Comparison of ENCODE assay signal across 22 cellular contexts in genomic region chr1:22291057-22291456, GRCh38.
A peak's percentile ranks its signal among the peaks of the same experiment; 100 is the strongest.
DNase-seq lines count a peak whose midpoint lies in the region; ATAC-seq, FAIRE-seq and TF ChIP-seq lines count a peak whose summit lies in the region.
"Had no signal": no experiment of that assay in that cellular context is flagged by ENCODE, and none has a peak within 500 bp of the region (broad histone marks: within the 10 kb centered on the region; RNA-seq: fewer than 3 reads in every experiment).

No MANE protein-coding gene starts in this region.

- H3K9me1 ChIP-seq in K562 (ENCODE audit: control insufficient read depth, insufficient read depth, low read length): no peaks in the 10 kb centered on the region

- H3K36me3 ChIP-seq in HepG2 (replicated peaks in 1 of 2; ENCODE audit: control insufficient read depth in 1 of 2, insufficient read depth in 2 of 2, low read length in 2 of 2): no peaks in the 10 kb centered on the region
- H3K36me3 ChIP-seq in right lobe of liver: no peaks in the 10 kb centered on the region
- no peaks in the 10 kb centered on the region for H3K36me3 ChIP-seq in K562 (ENCODE audit: control insufficient read depth, insufficient read depth, low read length)
- H3K36me3 ChIP-seq in neural progenitor cell: no peaks in the 10 kb centered on the region
- H3K36me3 ChIP-seq in PC-9 (ENCODE audit: low read depth): no peaks in the 10 kb centered on the region
- H3K36me3 ChIP-seq in heart left ventricle: no peaks in the 10 kb centered on the region
- H3K36me3 ChIP-seq: BLaER1 treated with 17β-estradiol and CSF1 and Interleukin-3, amounts not matched to agents 10 nM and 100 nM had no signal

- WGBS in HepG2 (ENCODE audit: low lambda C conversion rate): 35% methylated on average over 6 of the region's 6 CpGs
- 58% methylated on average over 6 of the region's 6 CpGs for WGBS in right lobe of liver (ENCODE audit: insufficient coverage, low coverage, low lambda C conversion rate, missing lambda C conversion rate)
- 47% methylated on average over 6 of the region's 6 CpGs for WGBS in K562 (ENCODE audit: insufficient coverage, low coverage, missing lambda C conversion rate)
- 66 to 79% (median 68%) methylated on average over 6 of the region's 6 CpGs for WGBS in heart left ventricle, 4 donors

- H3K9me3 ChIP-seq in HepG2 (ENCODE audit: low read length) (no peaks in the 10 kb centered on the region), right lobe of liver (no peaks in the 10 kb centered on the region), K562 (replicated peaks; ENCODE audit: control insufficient read depth, insufficient read depth, low read depth, low read length) (no peaks in the 10 kb centered on the region), neural progenitor cell (ENCODE audit: low read depth) (no peaks in the 10 kb centered on the region), PC-9 (ENCODE audit: insufficient read depth, low read depth) (no peaks in the 10 kb centered on the region), heart left ventricle (peaks cover 0 to 8% (median 0%) of the 10 kb centered on the region in 12 donors)

- peaks cover 25% of the 10 kb centered on the region for H3K4me1 ChIP-seq in HepG2 (ENCODE audit: insufficient read depth, low read length)
- peaks cover 0 to 11% (median 5%) of the 10 kb centered on the region in 4 donors for H3K4me1 ChIP-seq in right lobe of liver
- H3K4me1 ChIP-seq in K562 (replicated peaks in 1 of 2; ENCODE audit: control insufficient read depth in 2 of 2, insufficient read depth in 2 of 2, low read length in 2 of 2): peaks cover 9 to 10% of the 10 kb centered on the region in 2 experiments
- H3K4me1 ChIP-seq in neural progenitor cell: no peaks in the 10 kb centered on the region
- H3K4me1 ChIP-seq in PC-9 (replicated peaks; ENCODE audit: insufficient read depth): peaks cover 9% of the 10 kb centered on the region
- no peaks in the 10 kb centered on the region for H3K4me1 ChIP-seq in heart left ventricle

- POLR2A ChIA-PET in HepG2 (lab: Yijun Ruan, JAX): no interaction called here
- POLR2A ChIA-PET in K562 (lab: Yijun Ruan, JAX): interaction anchor here (0.7 kb wide), 1 partner anchor 42 kb away, joined by 5 read pairs; no protein-coding TSS in a partner anchor
- POLR2A ChIA-PET in PC-9 (lab: Charles Lee; ENCODE audit: unreplicated experiment): no interaction called here

- no peak for TF ChIP-seq RAD21 in HepG2 (CRISPR knock-in tag; IDR thresholded peaks at IDR 0.05)
- no peak for TF ChIP-seq RAD21 in K562 (CRISPR knock-in tag; conservative IDR thresholded peaks at IDR 0.05 in 1 of 2, IDR thresholded peaks at IDR 0.05 in 1 of 2)

- no peak for FAIRE-seq in HepG2 (lab: Jason Lieb, UNC)
- FAIRE-seq in K562 (lab: Jason Lieb, UNC): no peak
- FAIRE-seq: G401.6, GM12891, GM19239, H54 had no signal

- CTCF ChIA-PET in HepG2 (lab: Yijun Ruan, JAX; ENCODE audit: low intra/inter-chr PET ratio, low total read pairs): no interaction called here
- CTCF ChIA-PET in K562 (lab: Yijun Ruan, JAX; ENCODE audit: low intra/inter-chr PET ratio): interaction anchor here (0.6 kb wide), 1 partner anchor 11 kb away, joined by 4 read pairs; no protein-coding TSS in a partner anchor
- CTCF ChIA-PET in PC-9 (lab: Charles Lee): no interaction called here

- no peak for TF ChIP-seq CTCF in HepG2 (CRISPR knock-in tag; IDR thresholded peaks at IDR 0.05)
- no peak for TF ChIP-seq CTCF in right lobe of liver (IDR thresholded peaks at IDR 0.05)
- no peak for TF ChIP-seq CTCF in K562 (IDR thresholded peaks at IDR 0.05 in 2 of 3, conservative IDR thresholded peaks at IDR 0.05 in 1 of 3; ENCODE audit: insufficient read depth in 2 of 3, low read depth in 1 of 3, low read length in 3 of 3)
- TF ChIP-seq CTCF in neural progenitor cell (IDR thresholded peaks at IDR 0.05): no peak
- no peak for TF ChIP-seq CTCF in PC-9 (conservative IDR thresholded peaks at IDR 0.05)
- TF ChIP-seq CTCF in heart left ventricle (IDR thresholded peaks at IDR 0.05): no peak

- in situ Hi-C loops in HepG2 (cut with HindIII; ENCODE audit: extremely low pct_ligation_motif_present, low pct_unique_long_range_greater_than_20kb) (no loop called here), K562 (cut with MboI) (no loop called here)

- H3K27me3 Mint-ChIP-seq in neural progenitor cell (ENCODE audit: insufficient read depth, low read depth): peaks cover 20% of the 10 kb centered on the region

- H3K4me1 Mint-ChIP-seq in neural progenitor cell: peaks cover 34% of the 10 kb centered on the region
- H3K4me1 Mint-ChIP-seq: B cell had no signal

- BruUV-seq in HepG2 (replicated peaks; lab: Mats Ljungman, UMichigan) (no TSS peak), K562 (replicated peaks; lab: Mats Ljungman, UMichigan) (no TSS peak), PC-9 (replicated peaks; lab: Mats Ljungman, UMichigan) (no TSS peak)

- H3K9me2 ChIP-seq in PC-9 (ENCODE audit: insufficient read depth): no peaks in the 10 kb centered on the region

- H3K27ac ChIP-seq in HepG2 (ENCODE audit: extremely low read length, insufficient read depth, low read length): no peak overlapping the region
- no peak overlapping the region for H3K27ac ChIP-seq in right lobe of liver
- H3K27ac ChIP-seq in K562 (ENCODE audit: extremely low read depth, low read depth, low read length): no peak overlapping the region
- no peak overlapping the region for H3K27ac ChIP-seq in neural progenitor cell
- no peak overlapping the region for H3K27ac ChIP-seq in PC-9
- no peak overlapping the region for H3K27ac ChIP-seq in heart left ventricle
- H3K27ac ChIP-seq: BLaER1 treated with 17β-estradiol and CSF1 and Interleukin-3, amounts not matched to agents 10 nM and 100 nM; GM23248; HL-60 had no signal

- H3K36me3 Mint-ChIP-seq in neural progenitor cell: peaks cover 3% of the 10 kb centered on the region
- H3K36me3 Mint-ChIP-seq: CD8-positive, alpha-beta T cell had no signal

- H3K79me2 ChIP-seq in HepG2 (ENCODE audit: insufficient read depth, low read length) (no peaks in the 10 kb centered on the region), K562 (ENCODE audit: control insufficient read depth, insufficient read depth, low read length) (no peaks in the 10 kb centered on the region), neural progenitor cell (ENCODE audit: low read depth) (no peaks in the 10 kb centered on the region), PC-9 (ENCODE audit: low read depth) (no peaks in the 10 kb centered on the region)

- intact Hi-C loops in HepG2 (cut with micrococcal nuclease; ENCODE audit: unreplicated experiment) (no loop called here), right lobe of liver (cut with DNase I) (no loop called here), K562 (cut with micrococcal nuclease) (no loop called here), PC-9 (cut with micrococcal nuclease; ENCODE audit: unreplicated experiment) (no loop called here), heart left ventricle (cut with DNase I) (no loop called here)

- TF ChIP-seq POLR2A in HepG2 (IDR thresholded peaks at IDR 0.05; ENCODE audit: insufficient read depth in 1 of 2, low read depth in 2 of 2, low read length in 2 of 2) (no peak), right lobe of liver (IDR thresholded peaks at IDR 0.05) (no peak), K562 (conservative IDR thresholded peaks at IDR 0.05) (no peak), heart left ventricle (IDR thresholded peaks at IDR 0.05) (no peak)

- DNase-seq in HepG2 (ENCODE audit: low spot score): no peak
- DNase-seq in right lobe of liver: no peak
- no peak for DNase-seq in K562 (ENCODE audit: extremely low read depth in 1 of 4, low spot score in 3 of 4)
- DNase-seq in neural progenitor cell (ENCODE audit: low spot score): no peak
- no peak for DNase-seq in PC-9
- DNase-seq in medulla oblongata (ENCODE audit: extremely low spot score): no peak
- DNase-seq in heart left ventricle: no peak
- DNase-seq: 8988T, COR-L47, DMS 273 treated with DMSO at 0.1 percent for 48 hours, GM23248, HCEC 1CT, HFFc6, IMR-90 had no signal

- ATAC-seq in HepG2: no peak
- no peak for ATAC-seq in right lobe of liver
- no peak for ATAC-seq in K562
- ATAC-seq in heart left ventricle: no peak
- ATAC-seq: CD8-positive, alpha-beta T cell had no signal

- no peaks in the 10 kb centered on the region for H3K9me3 Mint-ChIP-seq in neural progenitor cell
- H3K9me3 Mint-ChIP-seq: CD8-positive, alpha-beta T cell; HFFc6 had no signal

- H3F3A ChIP-seq in neural progenitor cell (ENCODE audit: low read depth) (no peaks in the 10 kb centered on the region), PC-9 (ENCODE audit: insufficient read depth, low read depth) (peaks cover 2% of the 10 kb centered on the region; the same call in 1 of the 2 replicates)

- no peak overlapping the region for H3K4me3 Mint-ChIP-seq in neural progenitor cell
- H3K4me3 Mint-ChIP-seq: B cell; CD8-positive, alpha-beta T cell; HFFc6 had no signal

- H3K9ac ChIP-seq in HepG2 (ENCODE audit: insufficient read depth, low read depth, low read length) (no peak overlapping the region), K562 (ENCODE audit: insufficient read depth in 1 of 2, low read depth in 2 of 2, low read length in 2 of 2) (no peak overlapping the region), neural progenitor cell (no peak overlapping the region)
- H3K9ac ChIP-seq: BLaER1 treated with 17β-estradiol and CSF1 and Interleukin-3, amounts not matched to agents 10 nM and 100 nM; GM23248 had no signal

- peak overlapping the region; percentile 57 for H3K27ac Mint-ChIP-seq in neural progenitor cell
- H3K27ac Mint-ChIP-seq: B cell; CD8-positive, alpha-beta T cell; HFFc6 had no signal

- H3K27me3 ChIP-seq in HepG2 (ENCODE audit: control insufficient read depth in 1 of 2, insufficient read depth in 2 of 2, low read length in 2 of 2) (peaks cover 5 to 20% of the 10 kb centered on the region in 2 experiments), right lobe of liver (no peaks in the 10 kb centered on the region), K562 (ENCODE audit: control insufficient read depth in 2 of 2, insufficient read depth in 2 of 2, low read length in 2 of 2) (no peaks in the 10 kb centered on the region; a peak in 1 of 5 replicates), neural progenitor cell (peaks cover 4% of the 10 kb centered on the region), PC-9 (ENCODE audit: insufficient read depth, low read depth) (no peaks in the 10 kb centered on the region), heart left ventricle (peaks cover 0 to 18% (median 5%) of the 10 kb centered on the region in 9 donors)
- H3K27me3 ChIP-seq: BLaER1 treated with 17β-estradiol and CSF1 and Interleukin-3, amounts not matched to agents 10 nM and 100 nM had no signal

- H2AFZ ChIP-seq in HepG2 (ENCODE audit: low read length) (no peak overlapping the region), K562 (ENCODE audit: low read depth, low read length) (no peak overlapping the region), neural progenitor cell (replicated peaks) (no peak overlapping the region), PC-9 (no peak overlapping the region)
- H2AFZ ChIP-seq: GM23248 had no signal

- no peaks in the 10 kb centered on the region for H4K20me1 ChIP-seq in HepG2 (ENCODE audit: insufficient read depth, low read length)
- no peaks in the 10 kb centered on the region for H4K20me1 ChIP-seq in K562 (replicated peaks; ENCODE audit: control insufficient read depth, insufficient read depth, low read length)
- no peaks in the 10 kb centered on the region for H4K20me1 ChIP-seq in neural progenitor cell (ENCODE audit: low read depth)
- no peaks in the 10 kb centered on the region for H4K20me1 ChIP-seq in PC-9 (ENCODE audit: insufficient read depth)
- H4K20me1 ChIP-seq: BLaER1 treated with 17β-estradiol and CSF1 and Interleukin-3, amounts not matched to agents 10 nM and 100 nM had no signal

- H3K4me2 ChIP-seq in HepG2 (ENCODE audit: low read depth, low read length) (no peak overlapping the region), K562 (ENCODE audit: insufficient read depth, low read length) (no peak overlapping the region), neural progenitor cell (no peak overlapping the region), PC-9 (no peak overlapping the region)
- H3K4me2 ChIP-seq: BLaER1 treated with 17β-estradiol and CSF1 and Interleukin-3, amounts not matched to agents 10 nM and 100 nM had no signal

- no peak overlapping the region for H3K4me3 ChIP-seq in HepG2 (replicated peaks in 1 of 3; ENCODE audit: insufficient read depth in 1 of 3, low read depth in 2 of 3, low read length in 3 of 3)
- H3K4me3 ChIP-seq in right lobe of liver: no peak overlapping the region
- H3K4me3 ChIP-seq in K562: no peak overlapping the region
- H3K4me3 ChIP-seq in neural progenitor cell: no peak overlapping the region
- H3K4me3 ChIP-seq in PC-9: no peak overlapping the region
- no peak overlapping the region for H3K4me3 ChIP-seq in heart left ventricle
- H3K4me3 ChIP-seq: BLaER1 treated with 17β-estradiol and CSF1 and Interleukin-3, amounts not matched to agents 10 nM and 100 nM; GM23248 had no signal

- TF ChIP-seq EP300 in HepG2 (IDR thresholded peaks at IDR 0.05; ENCODE audit: low read depth in 2 of 2, low read length in 2 of 2): no peak
- TF ChIP-seq EP300 in HepG2 (CRISPR knock-in tag; IDR thresholded peaks at IDR 0.05; ENCODE audit: borderline replicate concordance): no peak
- no peak for TF ChIP-seq EP300 in K562 (IDR thresholded peaks at IDR 0.05; ENCODE audit: low read length)

Comparison
In these comparisons a context has a peak if more than half of its experiments do, and no peak if none do; other contexts are left out.
1. Of the 241 proteins assayed by ChIP-seq in both HepG2 and K562: peak only in HepG2: none; only in K562: ZFP36; in both: none; in neither: 239; mixed calls (peak in some experiments, not most) for 1.